8 cellular contexts compared by ENCODE assay signal in the genomic region with DNA sequence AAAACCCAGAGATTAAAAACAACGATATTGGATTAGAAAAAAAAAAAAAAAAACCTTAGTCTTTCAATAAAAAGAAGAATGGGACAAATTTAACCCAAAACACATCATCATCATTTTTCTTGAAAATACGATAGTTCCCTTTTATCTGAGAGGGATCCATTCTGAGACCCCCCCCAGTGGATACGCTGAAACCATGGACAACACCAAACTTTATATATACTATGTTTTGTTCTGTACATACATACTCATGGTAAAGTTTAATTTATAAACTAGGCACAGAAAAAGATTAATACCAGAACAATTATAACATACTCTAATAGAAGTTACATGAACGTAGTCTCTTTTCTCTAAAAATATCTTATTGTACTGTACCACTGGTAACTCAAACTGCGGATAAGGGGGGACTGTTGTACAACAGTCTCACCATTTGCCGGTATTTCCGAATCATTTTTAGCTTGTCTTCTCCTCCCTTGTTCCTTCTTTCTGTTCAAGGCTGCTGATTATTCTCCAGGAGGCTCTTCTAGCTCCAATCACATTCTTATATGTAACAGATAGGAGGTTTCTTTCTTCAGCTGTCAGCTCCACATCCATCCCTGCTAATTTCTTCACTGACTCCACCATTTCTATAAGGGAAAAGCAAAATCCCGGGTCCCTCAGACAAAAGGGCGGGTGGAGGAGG. TPM values are rescaled to one million over a fixed set of nuclear protein-coding genes. Genes with fewer than 3 reads are reported as not detected.
DNase-seq lines count a peak whose midpoint lies in the region; ATAC-seq and TF ChIP-seq lines count a peak whose summit lies in the region.

No MANE protein-coding gene starts in this region.

- no peaks in the 10 kb centered on the region for H3K27me3 ChIP-seq in DOHH2 (ENCODE audit: control insufficient read depth, low read length)
- H3K27me3 ChIP-seq in RWPE2 (ENCODE audit: insufficient read depth, poor library complexity, severe bottlenecking) = no peaks in the 10 kb centered on the region
- H3K27me3 ChIP-seq in fibroblast of lung (ENCODE audit: control insufficient read depth, insufficient read depth, low read length) = no peaks in the 10 kb centered on the region

- H2AFZ ChIP-seq in fibroblast of lung (ENCODE audit: low read length) = peak overlapping the region; percentile 48

- H3K4me1 ChIP-seq in DOHH2 (ENCODE audit: control insufficient read depth, low read length) (peaks cover 33% of the 10 kb centered on the region), RWPE2 (ENCODE audit: insufficient read depth, poor library complexity, severe bottlenecking) (peaks cover 9% of the 10 kb centered on the region), fibroblast of lung (ENCODE audit: control insufficient read depth, extremely low read depth, insufficient read depth, low read length) (no peaks in the 10 kb centered on the region)

- H3K27ac ChIP-seq in DOHH2 (ENCODE audit: low read depth, low read length) = peak overlapping the region; percentile 34
- peak overlapping the region; percentile 13 for H3K27ac ChIP-seq in RWPE2 (ENCODE audit: poor library complexity, severe bottlenecking)
- H3K27ac ChIP-seq in fibroblast of lung (ENCODE audit: insufficient read depth, low read length) = peak overlapping the region; percentile 67

- peak overlapping the region; percentile 93 for H3K4me2 ChIP-seq in DOHH2 (ENCODE audit: low read length)
- H3K4me2 ChIP-seq in fibroblast of lung (ENCODE audit: extremely low read depth, insufficient read depth, low read length) = peak overlapping the region; percentile 83

- peaks cover 9% of the 10 kb centered on the region; the same call in 1 of the 2 replicates for H3F3A ChIP-seq in DOHH2 (ENCODE audit: control insufficient read depth, insufficient read depth)

- H3K4me3 ChIP-seq in DOHH2 (ENCODE audit: low read length) = peak overlapping the region; percentile 87
- peak overlapping the region; percentile 53 for H3K4me3 ChIP-seq in RWPE2 (ENCODE audit: severe bottlenecking)
- peak overlapping the region; percentile 62 to 91 (median 75) for H3K4me3 ChIP-seq in fibroblast of lung (replicated peaks in 1 of 4; ENCODE audit: control extremely low read depth in 1 of 4, insufficient read depth in 1 of 4, low read depth in 3 of 4, low read length in 4 of 4)

- no peaks in the 10 kb centered on the region for H3K9me2 ChIP-seq in DOHH2 (replicated peaks; ENCODE audit: control insufficient read depth, low read length)

- H3K9ac ChIP-seq in fibroblast of lung (ENCODE audit: insufficient read depth, low read length) = peak overlapping the region; percentile 73

- H3K79me2 ChIP-seq in DOHH2 (ENCODE audit: control insufficient read depth, low read length) = peaks cover 5% of the 10 kb centered on the region; the same call in 1 of the 2 replicates
- H3K79me2 ChIP-seq in fibroblast of lung (ENCODE audit: control insufficient read depth, insufficient read depth, low read length) = peaks cover 14% of the 10 kb centered on the region

- no peak for TF ChIP-seq CTCF in DOHH2 (IDR thresholded peaks at IDR 0.05; ENCODE audit: low read depth, low read length, poor library complexity, severe bottlenecking)
- no peak for TF ChIP-seq CTCF in RWPE2 (IDR thresholded peaks at IDR 0.05; ENCODE audit: poor library complexity, severe bottlenecking)
- TF ChIP-seq CTCF in fibroblast of lung (conservative IDR thresholded peaks at IDR 0.05 in 1 of 2, IDR thresholded peaks at IDR 0.05 in 1 of 2; ENCODE audit: low read depth in 1 of 2, low read length in 2 of 2) = no peak

- H3K36me3 ChIP-seq in DOHH2 (ENCODE audit: control insufficient read depth, low read length) (no peaks in the 10 kb centered on the region), RWPE2 (ENCODE audit: low read depth) (no peaks in the 10 kb centered on the region), fibroblast of lung (ENCODE audit: control insufficient read depth, insufficient read depth, low read length) (no peaks in the 10 kb centered on the region)

- DNase-seq in RWPE2 (ENCODE audit: low spot score) = no peak
- no peak for DNase-seq in fibroblast of lung (ENCODE audit: low read depth in 2 of 2)
- peak; percentile 23 for DNase-seq in pons (ENCODE audit: low spot score)
- DNase-seq in NCI-H345 (lab: John Stamatoyannopoulos, UW) = no peak
- no peak for DNase-seq in NOMO-1 treated with DMSO at 0.1 percent for 48 hours (lab: John Stamatoyannopoulos, UW; ENCODE audit: unreplicated experiment)

- ATAC-seq in RWPE2 (ENCODE audit: low read depth) = no peak
- ATAC-seq in GM21360 (IDR thresholded peaks at IDR 0.05; ENCODE audit: unreplicated experiment) = no peak
- ATAC-seq in GM21825 (IDR thresholded peaks at IDR 0.05; ENCODE audit: unreplicated experiment) = no peak

- H4K20me1 ChIP-seq in DOHH2 (ENCODE audit: control insufficient read depth, insufficient read depth, low read depth, low read length) (no peaks in the 10 kb centered on the region), fibroblast of lung (ENCODE audit: control insufficient read depth, extremely low read depth, insufficient read depth, low read length) (no peaks in the 10 kb centered on the region)

- H3K9me3 ChIP-seq in DOHH2 (ENCODE audit: control insufficient read depth, insufficient read depth, low read length) (no peaks in the 10 kb centered on the region), RWPE2 (ENCODE audit: severe bottlenecking) (no peaks in the 10 kb centered on the region), fibroblast of lung (ENCODE audit: control insufficient read depth, insufficient read depth, low read depth, low read length) (no peaks in the 10 kb centered on the region)

RNA-seq across cellular contexts. Expression of gene RNF135, which starts 37.0 kb away (rescaled TPM):
- total RNA-seq in fibroblast of lung = 11.3 and 13.4 TPM in 2 replicates
- 12.8 and 15.2 TPM in 2 replicates for polyA plus RNA-seq in fibroblast of lung
- polyA plus RNA-seq in fibroblast of lung (2012) = 11.4 and 11.8 TPM in 2 replicates
- polyA minus RNA-seq in fibroblast of lung (ENCODE audit: low replicate concordance) = 7.0 TPM in 2 replicates

Comparison
In these comparisons a context has a peak if more than half of its experiments do, and no peak if none do; other contexts are left out.
1. H3K27ac ChIP-seq: peak in every context shown above with its lines; median percentile 67 in fibroblast of lung; 34 in DOHH2; 13 in RWPE2.